In the genomic region with DNA sequence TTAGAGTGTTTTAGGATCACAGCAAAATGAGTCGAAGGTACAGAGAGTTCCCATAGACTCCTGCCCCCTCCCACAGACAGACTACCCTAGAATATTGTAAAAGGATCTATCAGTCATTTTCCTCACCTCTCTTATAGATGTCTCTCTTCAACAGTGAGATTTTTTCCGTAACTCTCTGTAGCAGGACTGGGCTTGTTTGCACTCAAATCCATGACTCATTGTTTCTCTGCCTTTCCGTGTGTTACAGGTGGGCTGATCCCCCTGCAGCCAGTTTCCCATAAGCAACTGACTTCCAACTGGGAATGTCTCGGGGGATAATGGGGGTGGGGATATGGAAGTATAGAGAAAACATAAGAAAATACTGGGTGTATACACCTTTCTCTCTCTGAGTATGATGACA, we compare ENCODE assay signal across 22 cellular contexts.
"Had no signal": no experiment of that assay in that cellular context is flagged by ENCODE, and none has a peak within 500 bp of the region (broad histone marks: within the 10 kb centered on the region; RNA-seq: fewer than 3 reads in every experiment).

No MANE protein-coding gene starts in this region.

- H3K36me3 Mint-ChIP-seq: activated naive CD4-positive, alpha-beta T cell treated with anti-CD3 and anti-CD28 coated beads, Interleukin-2, amount 10 ng/mL, durations not matched to agents 7 days and 5 days; brain; immature natural killer cell; natural killer cell treated with Interleukin-12 subunit alpha and Interleukin-12 subunit beta and Interleukin-15 and Interleukin-18, amount 100 ng/mL, for 72 hours; stimulated activated memory B cell treated with anti-CD40 and anti-IgM and Interleukin-4, amounts not matched to agents 10 μg/mL and 1 μg/mL and 100 μg/mL, for 72 hours; type B pancreatic cell had no signal

- H3K4me1 ChIP-seq: heart right ventricle, sigmoid colon, vagina had no signal

- H3K9me3 ChIP-seq: heart right ventricle, sigmoid colon, thoracic aorta, vagina had no signal

- H3K9me3 Mint-ChIP-seq: activated naive CD4-positive, alpha-beta T cell treated with anti-CD3 and anti-CD28 coated beads, Interleukin-2, amount 10 ng/mL, durations not matched to agents 7 days and 5 days; activated T-cell treated with anti-CD3 and anti-CD28 coated beads, Interleukin-2, amount 50 U/mL, for 72 hours; brain; effector memory CD8-positive, alpha-beta T cell; natural killer cell treated with Interleukin-12 subunit alpha and Interleukin-12 subunit beta and Interleukin-15 and Interleukin-18, amount 100 ng/mL, for 72 hours; type B pancreatic cell had no signal

- H3K4me2 ChIP-seq: smooth muscle cell had no signal

- H3K27me3 ChIP-seq: sigmoid colon, vagina had no signal

- H3K4me3 Mint-ChIP-seq: activated naive CD4-positive, alpha-beta T cell treated with anti-CD3 and anti-CD28 coated beads, Interleukin-2, amount 10 ng/mL, durations not matched to agents 7 days and 5 days; activated T-cell treated with anti-CD3 and anti-CD28 coated beads, Interleukin-2, amount 50 U/mL, for 72 hours; brain; effector memory CD8-positive, alpha-beta T cell; immature natural killer cell; natural killer cell treated with Interleukin-12 subunit alpha and Interleukin-12 subunit beta and Interleukin-15 and Interleukin-18, amount 100 ng/mL, for 72 hours; stimulated activated memory B cell treated with anti-CD40 and anti-IgM and Interleukin-4, amounts not matched to agents 10 μg/mL and 1 μg/mL and 100 μg/mL, for 72 hours; type B pancreatic cell had no signal

- H3K36me3 ChIP-seq: heart right ventricle, sigmoid colon, thoracic aorta, vagina had no signal

- H3K27ac Mint-ChIP-seq: activated naive CD4-positive, alpha-beta T cell treated with anti-CD3 and anti-CD28 coated beads, Interleukin-2, amount 10 ng/mL, durations not matched to agents 7 days and 5 days; activated T-cell treated with anti-CD3 and anti-CD28 coated beads, Interleukin-2, amount 50 U/mL, for 72 hours; brain; effector memory CD8-positive, alpha-beta T cell; immature natural killer cell; natural killer cell treated with Interleukin-12 subunit alpha and Interleukin-12 subunit beta and Interleukin-15 and Interleukin-18, amount 100 ng/mL, for 72 hours; progenitor cell of endocrine pancreas; stimulated activated memory B cell treated with anti-CD40 and anti-IgM and Interleukin-4, amounts not matched to agents 10 μg/mL and 1 μg/mL and 100 μg/mL, for 72 hours; type B pancreatic cell had no signal

- H3K4me1 Mint-ChIP-seq: activated naive CD4-positive, alpha-beta T cell treated with anti-CD3 and anti-CD28 coated beads, Interleukin-2, amount 10 ng/mL, durations not matched to agents 7 days and 5 days; brain; immature natural killer cell; stimulated activated memory B cell treated with anti-CD40 and anti-IgM and Interleukin-4, amounts not matched to agents 10 μg/mL and 1 μg/mL and 100 μg/mL, for 72 hours had no signal

- ATAC-seq: activated T-cell treated with anti-CD3 and anti-CD28 coated beads, Interleukin-2, amount 50 U/mL, for 72 hours; effector memory CD8-positive, alpha-beta T cell; heart right ventricle; left ventricle myocardium superior; natural killer cell treated with Interleukin-12 subunit alpha and Interleukin-12 subunit beta and Interleukin-15 and Interleukin-18, amount 100 ng/mL, for 72 hours; stimulated activated memory B cell treated with anti-CD40 and anti-IgM and Interleukin-4, amounts not matched to agents 10 μg/mL and 1 μg/mL and 100 μg/mL, for 72 hours had no signal

- H3K4me3 ChIP-seq: heart right ventricle, sigmoid colon, smooth muscle cell, thoracic aorta, vagina had no signal

- H3K27ac ChIP-seq: heart right ventricle, sigmoid colon, thoracic aorta, vagina had no signal

- DNase-seq: activated CD4-positive, alpha-beta T cell treated with anti-CD3 and anti-CD28 coated beads, Interleukin-2, amount 50 U/mL, for 4 hours; activated effector memory CD4-positive, alpha-beta T cell treated with Interleukin-2 at 50 U/mL for 16 hours; activated naive CD4-positive, alpha-beta T cell treated with anti-CD3 and anti-CD28 coated beads, Interleukin-2, amount 10 ng/mL, durations not matched to agents 7 days and 5 days; activated T-cell treated with anti-CD3 and anti-CD28 coated beads, Interleukin-2, amount 50 U/mL, for 72 hours; aorta; central memory CD4-positive, alpha-beta T cell; effector memory CD8-positive, alpha-beta T cell; heart right ventricle; immature natural killer cell; left ventricle myocardium superior; retina; sigmoid colon; stimulated activated CD4-positive, alpha-beta T cell treated with anti-CD3 and anti-CD28 coated beads, Interleukin-15, amount 100 ng/mL, for 24 hours; T-helper 9 cell had no signal

- H3K27me3 Mint-ChIP-seq: activated naive CD4-positive, alpha-beta T cell treated with anti-CD3 and anti-CD28 coated beads, Interleukin-2, amount 10 ng/mL, durations not matched to agents 7 days and 5 days; stimulated activated memory B cell treated with anti-CD40 and anti-IgM and Interleukin-4, amounts not matched to agents 10 μg/mL and 1 μg/mL and 100 μg/mL, for 72 hours; type B pancreatic cell had no signal
